ENCODE assay signal across 8 cellular contexts in the genomic region with DNA sequence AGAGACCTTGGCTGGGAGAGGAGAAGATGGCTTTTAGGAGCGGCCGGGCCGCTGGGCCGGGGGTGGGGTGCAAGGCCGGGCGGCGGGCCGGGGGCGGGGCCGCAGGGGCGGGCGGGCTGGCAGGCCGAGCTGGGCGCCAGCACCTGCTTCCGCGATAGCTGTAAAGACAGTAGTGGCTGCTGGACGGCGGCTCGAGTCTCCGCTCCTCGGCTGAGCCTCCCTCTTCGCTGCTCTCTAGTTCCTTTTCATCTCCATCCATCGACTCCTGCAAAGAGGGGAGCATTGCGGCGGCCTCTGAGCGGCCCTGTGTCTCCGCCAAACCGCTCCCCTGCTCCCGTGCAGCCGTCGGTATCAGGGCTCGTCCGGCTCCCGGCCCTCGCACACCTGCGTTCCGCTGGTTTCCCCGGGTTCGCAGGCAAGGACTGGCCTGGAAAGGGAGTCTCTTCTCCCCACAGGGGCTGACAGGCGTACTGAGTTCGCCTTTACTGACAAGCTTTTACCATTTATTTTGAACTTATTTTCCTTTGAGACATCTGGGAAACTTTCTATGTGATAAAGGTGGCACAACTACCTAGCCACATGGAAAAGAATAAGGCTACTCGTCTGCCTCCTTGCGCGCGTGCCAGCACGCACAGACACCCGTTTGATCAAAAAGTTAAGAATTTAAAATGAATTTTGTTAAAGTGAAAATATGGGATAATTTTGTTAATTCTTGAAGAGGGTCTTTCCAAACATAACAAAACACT. TPM values are rescaled to one million over a fixed set of nuclear protein-coding genes. Genes with fewer than 3 reads are reported as not detected.
DNase-seq lines count a peak whose midpoint lies in the region; ATAC-seq and TF ChIP-seq lines count a peak whose summit lies in the region.

A gene with protein sequence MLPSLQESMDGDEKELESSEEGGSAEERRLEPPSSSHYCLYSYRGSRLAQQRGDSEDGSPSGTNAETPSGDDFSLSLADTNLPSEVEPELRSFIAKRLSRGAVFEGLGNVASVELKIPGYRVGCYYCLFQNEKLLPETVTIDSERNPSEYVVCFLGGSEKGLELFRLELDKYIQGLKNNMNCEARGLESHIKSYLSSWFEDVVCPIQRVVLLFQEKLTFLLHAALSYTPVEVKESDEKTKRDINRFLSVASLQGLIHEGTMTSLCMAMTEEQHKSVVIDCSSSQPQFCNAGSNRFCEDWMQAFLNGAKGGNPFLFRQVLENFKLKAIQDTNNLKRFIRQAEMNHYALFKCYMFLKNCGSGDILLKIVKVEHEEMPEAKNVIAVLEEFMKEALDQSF (minus strand): TSS at position 317 of the 746 bp plus-strand sequence. CDS start 34 bp downstream, at position 283.

- no peak for TF ChIP-seq EP300 in suprapubic skin (IDR thresholded peaks at IDR 0.05)

- peak; percentile 83 for DNase-seq in DMS79 treated with DMSO at 0.1 percent for 48 hours (lab: John Stamatoyannopoulos, UW)
- DNase-seq in Kasumi-1 (lab: John Stamatoyannopoulos, UW) = peak; percentile 68 to 72
- DNase-seq in activated naive CD4-positive, alpha-beta T cell treated with anti-CD3 and anti-CD28 coated beads, Interleukin-2, amount 10 ng/mL, durations not matched to agents 7 days and 5 days = peak; percentile 84
- DNase-seq in glomerular visceral epithelial cell (ENCODE audit: extremely low spot score) = peak; percentile 77
- DNase-seq in occipital lobe (lab: John Stamatoyannopoulos, UW) = peak; percentile 72
- peak; percentile 81 to 89 for DNase-seq in suprapubic skin (ENCODE audit: low spot score in 2 of 2)

- H3K36me3 ChIP-seq in suprapubic skin = peaks cover 13% of the 10 kb centered on the region

- peaks cover 20% of the 10 kb centered on the region for H3K4me1 ChIP-seq in suprapubic skin

- CTCF ChIA-PET in activated naive CD4-positive, alpha-beta T cell treated with anti-CD3 and anti-CD28 coated beads, Interleukin-2, amount 10 ng/mL, durations not matched to agents 7 days and 5 days (lab: Charles Lee) = interaction anchor here (2.0 kb wide), 1 partner anchor 11 kb away, joined by 7 read pairs; no protein-coding TSS in a partner anchor

- H3K4me1 Mint-ChIP-seq in activated naive CD4-positive, alpha-beta T cell treated with anti-CD3 and anti-CD28 coated beads, Interleukin-2, amount 10 ng/mL, durations not matched to agents 7 days and 5 days = peaks cover 41% of the 10 kb centered on the region

- TF ChIP-seq POLR2A in suprapubic skin (IDR thresholded peaks at IDR 0.05) = peak in 1 of 2 donors; percentile 20

- H3K27ac ChIP-seq in suprapubic skin = peak within 1 kb of the TSS; percentile 79

- peaks cover 17% of the 10 kb centered on the region for H3K36me3 Mint-ChIP-seq in activated naive CD4-positive, alpha-beta T cell treated with anti-CD3 and anti-CD28 coated beads, Interleukin-2, amount 10 ng/mL, durations not matched to agents 7 days and 5 days

- H3K27me3 Mint-ChIP-seq in activated naive CD4-positive, alpha-beta T cell treated with anti-CD3 and anti-CD28 coated beads, Interleukin-2, amount 10 ng/mL, durations not matched to agents 7 days and 5 days = no peaks in the 10 kb centered on the region

- WGBS in suprapubic skin = 6% methylated on average over 25 of the region's 47 CpGs

- no peaks in the 10 kb centered on the region for H3K27me3 ChIP-seq in suprapubic skin

- no peaks in the 10 kb centered on the region for H3K9me3 Mint-ChIP-seq in activated naive CD4-positive, alpha-beta T cell treated with anti-CD3 and anti-CD28 coated beads, Interleukin-2, amount 10 ng/mL, durations not matched to agents 7 days and 5 days

- no peaks in the 10 kb centered on the region for H3K9me3 ChIP-seq in suprapubic skin

- H3K4me3 ChIP-seq in suprapubic skin = peak within 1 kb of the TSS; percentile 65

- H3K4me3 Mint-ChIP-seq in activated naive CD4-positive, alpha-beta T cell treated with anti-CD3 and anti-CD28 coated beads, Interleukin-2, amount 10 ng/mL, durations not matched to agents 7 days and 5 days = peak within 1 kb of the TSS; percentile 95

- TF ChIP-seq CTCF in suprapubic skin (IDR thresholded peaks at IDR 0.05) = no peak

- H3K27ac Mint-ChIP-seq in activated naive CD4-positive, alpha-beta T cell treated with anti-CD3 and anti-CD28 coated beads, Interleukin-2, amount 10 ng/mL, durations not matched to agents 7 days and 5 days = peak within 1 kb of the TSS; percentile 96

- ATAC-seq in GM21825 (IDR thresholded peaks at IDR 0.05; ENCODE audit: unreplicated experiment) (peak; percentile 73), SK-N-SH treated with all-trans-retinoic acid at 6 μM for 48 hours (peak; percentile 96)

TF ChIP-seq in SK-N-SH treated with all-trans-retinoic acid at 6 μM for 48 hours, 23 proteins besides CTCF, POLR2A, EP300 and RAD21 (continues in another document):
- TF ChIP-seq ZNF70 (CRISPR knock-in tag; IDR thresholded peaks at IDR 0.05) = no peak
- no peak for TF ChIP-seq ESRRG (CRISPR knock-in tag; IDR thresholded peaks at IDR 0.05)
- TF ChIP-seq, protein P1, sequence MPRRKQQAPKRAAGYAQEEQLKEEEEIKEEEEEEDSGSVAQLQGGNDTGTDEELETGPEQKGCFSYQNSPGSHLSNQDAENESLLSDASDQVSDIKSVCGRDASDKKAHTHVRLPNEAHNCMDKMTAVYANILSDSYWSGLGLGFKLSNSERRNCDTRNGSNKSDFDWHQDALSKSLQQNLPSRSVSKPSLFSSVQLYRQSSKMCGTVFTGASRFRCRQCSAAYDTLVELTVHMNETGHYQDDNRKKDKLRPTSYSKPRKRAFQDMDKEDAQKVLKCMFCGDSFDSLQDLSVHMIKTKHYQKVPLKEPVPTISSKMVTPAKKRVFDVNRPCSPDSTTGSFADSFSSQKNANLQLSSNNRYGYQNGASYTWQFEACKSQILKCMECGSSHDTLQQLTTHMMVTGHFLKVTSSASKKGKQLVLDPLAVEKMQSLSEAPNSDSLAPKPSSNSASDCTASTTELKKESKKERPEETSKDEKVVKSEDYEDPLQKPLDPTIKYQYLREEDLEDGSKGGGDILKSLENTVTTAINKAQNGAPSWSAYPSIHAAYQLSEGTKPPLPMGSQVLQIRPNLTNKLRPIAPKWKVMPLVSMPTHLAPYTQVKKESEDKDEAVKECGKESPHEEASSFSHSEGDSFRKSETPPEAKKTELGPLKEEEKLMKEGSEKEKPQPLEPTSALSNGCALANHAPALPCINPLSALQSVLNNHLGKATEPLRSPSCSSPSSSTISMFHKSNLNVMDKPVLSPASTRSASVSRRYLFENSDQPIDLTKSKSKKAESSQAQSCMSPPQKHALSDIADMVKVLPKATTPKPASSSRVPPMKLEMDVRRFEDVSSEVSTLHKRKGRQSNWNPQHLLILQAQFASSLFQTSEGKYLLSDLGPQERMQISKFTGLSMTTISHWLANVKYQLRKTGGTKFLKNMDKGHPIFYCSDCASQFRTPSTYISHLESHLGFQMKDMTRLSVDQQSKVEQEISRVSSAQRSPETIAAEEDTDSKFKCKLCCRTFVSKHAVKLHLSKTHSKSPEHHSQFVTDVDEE (CRISPR knock-in tag; IDR thresholded peaks at IDR 0.05) = peak; percentile 46; the same call in 1 of the 2 replicates
- no peak for TF ChIP-seq CSRNP3 (CRISPR knock-in tag; IDR thresholded peaks at IDR 0.05)
- no peak for TF ChIP-seq RARB (CRISPR knock-in tag; IDR thresholded peaks at IDR 0.05)
- no peak for TF ChIP-seq ZC3H10 (CRISPR knock-in tag; IDR thresholded peaks at IDR 0.05)
- TF ChIP-seq ARNTL (CRISPR knock-in tag; IDR thresholded peaks at IDR 0.05; ENCODE audit: borderline replicate concordance, low read depth) = no peak
- no peak for TF ChIP-seq ZNF8 (CRISPR knock-in tag; IDR thresholded peaks at IDR 0.05)
- TF ChIP-seq BACH2 (CRISPR knock-in tag; IDR thresholded peaks at IDR 0.05; ENCODE audit: borderline replicate concordance) = no peak
- no peak for TF ChIP-seq TCF4 (CRISPR knock-in tag; IDR thresholded peaks at IDR 0.05; ENCODE audit: borderline replicate concordance)
- no peak for TF ChIP-seq GLIS3 (CRISPR knock-in tag; IDR thresholded peaks at IDR 0.05)
- no peak for TF ChIP-seq ZNF565 (CRISPR knock-in tag; conservative IDR thresholded peaks at IDR 0.05; ENCODE audit: low read depth)
- no peak for TF ChIP-seq SNAI2 (CRISPR knock-in tag; IDR thresholded peaks at IDR 0.05)
- TF ChIP-seq ZFP30 (CRISPR knock-in tag; IDR thresholded peaks at IDR 0.05) = no peak
- TF ChIP-seq, protein P2, sequence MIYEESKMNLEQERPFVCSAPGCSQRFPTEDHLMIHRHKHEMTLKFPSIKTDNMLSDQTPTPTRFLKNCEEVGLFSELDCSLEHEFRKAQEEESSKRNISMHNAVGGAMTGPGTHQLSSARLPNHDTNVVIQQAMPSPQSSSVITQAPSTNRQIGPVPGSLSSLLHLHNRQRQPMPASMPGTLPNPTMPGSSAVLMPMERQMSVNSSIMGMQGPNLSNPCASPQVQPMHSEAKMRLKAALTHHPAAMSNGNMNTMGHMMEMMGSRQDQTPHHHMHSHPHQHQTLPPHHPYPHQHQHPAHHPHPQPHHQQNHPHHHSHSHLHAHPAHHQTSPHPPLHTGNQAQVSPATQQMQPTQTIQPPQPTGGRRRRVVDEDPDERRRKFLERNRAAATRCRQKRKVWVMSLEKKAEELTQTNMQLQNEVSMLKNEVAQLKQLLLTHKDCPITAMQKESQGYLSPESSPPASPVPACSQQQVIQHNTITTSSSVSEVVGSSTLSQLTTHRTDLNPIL (CRISPR knock-in tag; IDR thresholded peaks at IDR 0.05; ENCODE audit: low read depth) = no peak

RNA-seq across cellular contexts. Expression of the gene that starts here (rescaled TPM):
- total RNA-seq in occipital lobe (37.3 TPM), suprapubic skin (10 to 100 TPM in 1 of 4 donors, 1 to 10 TPM in 3; 4.1 to 12.4 (median 8.3) TPM)

Comparison
In these comparisons a context has a peak if more than half of its experiments do, and no peak if none do; other contexts are left out.
1. Peak in every context shown above with its lines: DNase-seq, ATAC-seq, H3K4me3 ChIP-seq and H3K27ac ChIP-seq.